Comparison of ENCODE assay signal across 19 cellular contexts in genomic region chr14:102501751-102502315, GRCh38. TPM values are rescaled to one million over a fixed set of nuclear protein-coding genes. Genes with fewer than 3 reads are reported as not detected.
DNase-seq lines count a peak whose midpoint lies in the region; ATAC-seq, FAIRE-seq and TF ChIP-seq lines count a peak whose summit lies in the region.
"Had no signal": no experiment of that assay in that cellular context is flagged by ENCODE, and none has a peak within 500 bp of the region (broad histone marks: within the 10 kb centered on the region; RNA-seq: fewer than 3 reads in every experiment).

No MANE protein-coding gene starts in this region.

- CTCF ChIA-PET in HepG2 (lab: Yijun Ruan, JAX; ENCODE audit: low intra/inter-chr PET ratio, low total read pairs) (no interaction called here), WTC11 (lab: Charles Lee) (interaction anchor here (0.7 to 1.6 kb wide), 4 partner anchors 9 to 64 kb away, joined by 3 to 9 read pairs (median 6); no protein-coding TSS in a partner anchor)

- no peaks in the 10 kb centered on the region for H3K27me3 Mint-ChIP-seq in WTC11 (ENCODE audit: low read depth)
- H3K27me3 Mint-ChIP-seq in immature natural killer cell (ENCODE audit: low read depth in 3 of 3), result peaks cover 0 to 14% (median 3%) of the 10 kb centered on the region in 3 donors
- H3K27me3 Mint-ChIP-seq: activated naive CD8-positive, alpha-beta T cell treated with anti-CD3 and anti-CD28 coated beads for 36 hours; T-helper 17 cell had no signal

- TF ChIP-seq CTCF in HepG2 (CRISPR knock-in tag; IDR thresholded peaks at IDR 0.05) (peak; percentile 26), right lobe of liver (IDR thresholded peaks at IDR 0.05) (no peak), WTC11 (IDR thresholded peaks at IDR 0.05) (0 out of 2 replicates have a peak, but pooled peaks have one; percentile 21)

- H3K27ac Mint-ChIP-seq in WTC11, result no peak overlapping the region; the same call in 1 of the 2 replicates
- H3K27ac Mint-ChIP-seq in immature natural killer cell, result peak overlapping the region in 4 of 6 donors; percentile 33 to 93 (median 76)
- H3K27ac Mint-ChIP-seq: activated naive CD8-positive, alpha-beta T cell treated with anti-CD3 and anti-CD28 coated beads for 36 hours had no signal

- H3K36me3 ChIP-seq in HepG2 (replicated peaks in 1 of 2; ENCODE audit: control insufficient read depth in 1 of 2, insufficient read depth in 2 of 2, low read length in 2 of 2) (peaks cover 10 to 18% of the 10 kb centered on the region in 2 experiments; a peak in 4 of 5 replicates), right lobe of liver (peaks cover 0 to 8% (median 0%) of the 10 kb centered on the region in 4 donors)
- peaks cover 6% of the 10 kb centered on the region for H3K36me3 ChIP-seq in effector memory CD4-positive, alpha-beta T cell (ENCODE audit: control insufficient read depth, insufficient read depth, low read length)

- in situ Hi-C loops in HepG2 (cut with HindIII; ENCODE audit: extremely low pct_ligation_motif_present, low pct_unique_long_range_greater_than_20kb), result no loop called here

- H3K4me1 Mint-ChIP-seq in WTC11, result no peaks in the 10 kb centered on the region
- H3K4me1 Mint-ChIP-seq in immature natural killer cell, result peaks cover 16 to 18% of the 10 kb centered on the region in 2 donors

- H3K4me1 ChIP-seq in HepG2 (ENCODE audit: insufficient read depth, low read length) (peaks cover 13% of the 10 kb centered on the region), right lobe of liver (no peaks in the 10 kb centered on the region)
- no peaks in the 10 kb centered on the region for H3K4me1 ChIP-seq in effector memory CD4-positive, alpha-beta T cell (ENCODE audit: control insufficient read depth, insufficient read depth, low read length, poor library complexity, severe bottlenecking)

- WGBS in HepG2 (ENCODE audit: low lambda C conversion rate), result 90% methylated on average over 20 of the region's 20 CpGs
- 88% methylated on average over 19 of the region's 20 CpGs for WGBS in right lobe of liver (ENCODE audit: insufficient coverage, low coverage, low lambda C conversion rate, missing lambda C conversion rate)

- no peak for TF ChIP-seq POLR2A in HepG2 (IDR thresholded peaks at IDR 0.05; ENCODE audit: insufficient read depth in 1 of 2, low read depth in 2 of 2, low read length in 2 of 2)
- no peak for TF ChIP-seq POLR2A in right lobe of liver (IDR thresholded peaks at IDR 0.05)

- H3K9me3 Mint-ChIP-seq in WTC11 (no peaks in the 10 kb centered on the region), immature natural killer cell (no peaks in the 10 kb centered on the region)
- H3K9me3 Mint-ChIP-seq: activated naive CD8-positive, alpha-beta T cell treated with anti-CD3 and anti-CD28 coated beads for 36 hours; natural killer cell had no signal

- H3K36me3 Mint-ChIP-seq in WTC11 (no peaks in the 10 kb centered on the region), immature natural killer cell (peaks cover 0 to 12% (median 9%) of the 10 kb centered on the region in 3 donors)
- H3K36me3 Mint-ChIP-seq: natural killer cell had no signal

- no peak for DNase-seq in HepG2 (ENCODE audit: low spot score)
- DNase-seq in right lobe of liver, result no peak
- DNase-seq in WTC11 (ENCODE audit: low spot score), result peak; percentile 67
- DNase-seq in immature natural killer cell, result no peak
- DNase-seq in effector memory CD4-positive, alpha-beta T cell, result no peak
- DNase-seq in SHP77 treated with DMSO at 0.1 percent for 48 hours (lab: John Stamatoyannopoulos, UW), result no peak
- no peak for DNase-seq in NCI-H510A (lab: John Stamatoyannopoulos, UW)
- DNase-seq: activated naive CD8-positive, alpha-beta T cell treated with anti-CD3 and anti-CD28 coated beads for 36 hours; activated T-cell treated with anti-CD3 and anti-CD28 coated beads for 4 hours; cerebellar nuclear complex; GM23248; natural killer cell; NCI-H1436 treated with DMSO at 0.1 percent for 48 hours; NCI-H446 treated with DMSO at 0.1 percent for 48 hours; stimulated activated naive CD4-positive, alpha-beta T cell; T-helper 17 cell had no signal

- POLR2A ChIA-PET in HepG2 (lab: Yijun Ruan, JAX) (interaction anchor here (1.6 kb wide), 1 partner anchor 8 kb away, joined by 3 read pairs; the partner anchor contains the start of gene ANKRD9), WTC11 (lab: Charles Lee) (interaction anchor here (0.6 kb wide), 1 partner anchor 35 kb away, joined by 3 read pairs; no protein-coding TSS in a partner anchor)

- no peak for ATAC-seq in HepG2
- no peak for ATAC-seq in right lobe of liver
- ATAC-seq in WTC11, result peak; percentile 47; the same call in 1 of the 2 replicates
- no peak for ATAC-seq in GM21619 (IDR thresholded peaks at IDR 0.05; ENCODE audit: unreplicated experiment)
- ATAC-seq: natural killer cell, T-helper 17 cell had no signal

- H2AFZ ChIP-seq in HepG2 (ENCODE audit: low read length), result no peak overlapping the region
- H2AFZ ChIP-seq: GM23248 had no signal

- H3K9ac ChIP-seq in HepG2 (ENCODE audit: insufficient read depth, low read depth, low read length), result no peak overlapping the region
- H3K9ac ChIP-seq: GM23248 had no signal

- no peak for TF ChIP-seq RAD21 in HepG2 (CRISPR knock-in tag; IDR thresholded peaks at IDR 0.05)

- intact Hi-C loops in HepG2 (cut with micrococcal nuclease; ENCODE audit: unreplicated experiment) (no loop called here), right lobe of liver (cut with DNase I) (no loop called here)

- H3K27me3 ChIP-seq in HepG2 (ENCODE audit: control insufficient read depth in 1 of 2, insufficient read depth in 2 of 2, low read length in 2 of 2) (no peaks in the 10 kb centered on the region; a peak in 1 of 5 replicates), right lobe of liver (no peaks in the 10 kb centered on the region)
- H3K27me3 ChIP-seq in effector memory CD4-positive, alpha-beta T cell (replicated peaks; ENCODE audit: control insufficient read depth, insufficient read depth, low read length, poor library complexity, severe bottlenecking), result no peaks in the 10 kb centered on the region

- H3K9me3 ChIP-seq in HepG2 (ENCODE audit: low read length) (no peaks in the 10 kb centered on the region), right lobe of liver (no peaks in the 10 kb centered on the region)
- H3K9me3 ChIP-seq in effector memory CD4-positive, alpha-beta T cell (ENCODE audit: control insufficient read depth, low read length), result no peaks in the 10 kb centered on the region

- no peak overlapping the region for H3K27ac ChIP-seq in HepG2 (ENCODE audit: extremely low read length, insufficient read depth, low read length)
- H3K27ac ChIP-seq in right lobe of liver, result no peak overlapping the region
- H3K27ac ChIP-seq in effector memory CD4-positive, alpha-beta T cell (ENCODE audit: insufficient read depth, low read length, poor library complexity, severe bottlenecking), result no peak overlapping the region

- TF ChIP-seq EP300 in HepG2 (IDR thresholded peaks at IDR 0.05; ENCODE audit: low read depth in 2 of 2, low read length in 2 of 2) (no peak), HepG2 (CRISPR knock-in tag; IDR thresholded peaks at IDR 0.05; ENCODE audit: borderline replicate concordance) (no peak)

- FAIRE-seq in HepG2 (lab: Jason Lieb, UNC), result no peak
- FAIRE-seq: endothelial cell of umbilical vein, urothelium cell line had no signal

- no peaks in the 10 kb centered on the region for H4K20me1 ChIP-seq in HepG2 (ENCODE audit: insufficient read depth, low read length)

- BruUV-seq in HepG2 (replicated peaks; lab: Mats Ljungman, UMichigan), result no TSS peak

- H3K4me2 ChIP-seq in HepG2 (ENCODE audit: low read depth, low read length), result no peak overlapping the region

- H3K4me3 Mint-ChIP-seq in WTC11, result no peak overlapping the region
- H3K4me3 Mint-ChIP-seq in immature natural killer cell, result no peak overlapping the region
- H3K4me3 Mint-ChIP-seq: activated naive CD8-positive, alpha-beta T cell treated with anti-CD3 and anti-CD28 coated beads for 36 hours; natural killer cell; T-helper 17 cell had no signal

- H3K4me3 ChIP-seq in HepG2 (replicated peaks in 1 of 3; ENCODE audit: insufficient read depth in 1 of 3, low read depth in 2 of 3, low read length in 3 of 3) (no peak overlapping the region), right lobe of liver (no peak overlapping the region)
- no peak overlapping the region for H3K4me3 ChIP-seq in effector memory CD4-positive, alpha-beta T cell (ENCODE audit: insufficient read depth, low read depth, low read length, poor library complexity, severe bottlenecking)
- H3K4me3 ChIP-seq: GM23248 had no signal

- H3K79me2 ChIP-seq in HepG2 (ENCODE audit: insufficient read depth, low read length), result no peaks in the 10 kb centered on the region

TF ChIP-seq in WTC11, 78 proteins besides CTCF, POLR2A, EP300 and RAD21 (continues in another document):
- TF ChIP-seq FOXP1 (CRISPR knock-in tag; IDR thresholded peaks at IDR 0.05; ENCODE audit: borderline replicate concordance) (no peak), OVOL2 (CRISPR knock-in tag; IDR thresholded peaks at IDR 0.05; ENCODE audit: borderline replicate concordance) (no peak), RORB (CRISPR knock-in tag; IDR thresholded peaks at IDR 0.05) (no peak)

RNA-seq across cellular contexts. Expression of gene ANKRD9, which starts 7.7 kb away (rescaled TPM):
- 5.7 and 10.0 TPM in 2 replicates for total RNA-seq in HepG2 (2016; rRNA removed; fragmentation: Illumina TruSeq; extraction: Trizol)
- 14.3 and 16.0 TPM in 2 replicates for total RNA-seq in HepG2 (2016; cell fraction: cytosol; rRNA removed; fragmentation: Illumina TruSeq; extraction: Trizol; ENCODE audit: low read depth)
- 5.0 and 10.4 TPM in 2 replicates for total RNA-seq in HepG2 (2016; cell fraction: insoluble cytoplasmic fraction; rRNA removed; fragmentation: Illumina TruSeq; extraction: Trizol)
- 17.4 and 22.1 TPM in 2 replicates for total RNA-seq in HepG2 (2016; cell fraction: membrane; rRNA removed; fragmentation: Illumina TruSeq; extraction: Trizol)
- total RNA-seq in HepG2 (2016; cell fraction: nucleus; rRNA removed; fragmentation: Illumina TruSeq; extraction: Trizol), result 10.0 and 10.9 TPM in 2 replicates
- polyA plus RNA-seq in HepG2 (2011; rRNA removed), result 15.0 and 23.2 TPM in 2 replicates
- 15.5 and 27.2 TPM in 2 replicates for polyA plus RNA-seq in HepG2 (2011; cell fraction: cytosol; rRNA removed)
- polyA plus RNA-seq in HepG2 (2011; cell fraction: nucleus; rRNA removed), result 167 and 168 TPM in 2 replicates
- 10.5 and 17.4 TPM in 2 replicates for polyA plus RNA-seq in HepG2 (2012)
- 15.9 and 17.0 TPM in 2 replicates for polyA plus RNA-seq in HepG2 (2016; cell fraction: cytosol; fragmentation: Illumina TruSeq; extraction: Trizol; ENCODE audit: low read depth)
- polyA plus RNA-seq in HepG2 (2016; cell fraction: insoluble cytoplasmic fraction; fragmentation: Illumina TruSeq; extraction: Trizol; ENCODE audit: low read depth), result 5.9 and 6.8 TPM in 2 replicates
- polyA plus RNA-seq in HepG2 (2016; cell fraction: membrane; fragmentation: Illumina TruSeq; extraction: Trizol; ENCODE audit: low read depth), result 15.7 and 16.1 TPM in 2 replicates
- polyA plus RNA-seq in HepG2 (2016; cell fraction: nucleus; fragmentation: Illumina TruSeq; extraction: Trizol; ENCODE audit: insufficient read depth, low read depth), result 29.1 and 29.7 TPM in 2 replicates
- polyA minus RNA-seq in HepG2 (2011; rRNA and poly(A)+ RNA removed; ENCODE audit: low replicate concordance), result 16.4 and 20.4 TPM in 2 replicates
- polyA minus RNA-seq in HepG2 (2011; cell fraction: cytosol; rRNA and poly(A)+ RNA removed), result 9.8 and 9.9 TPM in 2 replicates
- 11.9 and 12.4 TPM in 2 replicates for polyA minus RNA-seq in HepG2 (2011; cell fraction: nucleus; rRNA and poly(A)+ RNA removed)
- total RNA-seq in right lobe of liver, result 10 to 100 TPM in 2 of 6 experiments, 1 to 10 TPM in 4; 7.5 to 33.8 (median 8.9) TPM
- total RNA-seq in WTC11 (2021), result 55.6 to 63.8 TPM (median 56.6 TPM) in 3 replicates
- 1 to 10 TPM in 1 of 3 donors, under 1 TPM in 2; 0.22 to 2.1 (median 0.44) TPM for polyA plus RNA-seq in immature natural killer cell

Comparison
In these comparisons a context has a peak if more than half of its experiments do, and no peak if none do; other contexts are left out.
1. CTCF ChIP-seq: peak in HepG2 (single experiment) and WTC11 (single experiment); none in right lobe of liver (0 of 4).
2. Of the 50 proteins assayed by ChIP-seq in both HepG2 and WTC11: peak only in HepG2: none; only in WTC11: none; in both: CTCF; in neither: 49.